Comparison of ENCODE assay signal across 22 cellular contexts in the genomic region with DNA sequence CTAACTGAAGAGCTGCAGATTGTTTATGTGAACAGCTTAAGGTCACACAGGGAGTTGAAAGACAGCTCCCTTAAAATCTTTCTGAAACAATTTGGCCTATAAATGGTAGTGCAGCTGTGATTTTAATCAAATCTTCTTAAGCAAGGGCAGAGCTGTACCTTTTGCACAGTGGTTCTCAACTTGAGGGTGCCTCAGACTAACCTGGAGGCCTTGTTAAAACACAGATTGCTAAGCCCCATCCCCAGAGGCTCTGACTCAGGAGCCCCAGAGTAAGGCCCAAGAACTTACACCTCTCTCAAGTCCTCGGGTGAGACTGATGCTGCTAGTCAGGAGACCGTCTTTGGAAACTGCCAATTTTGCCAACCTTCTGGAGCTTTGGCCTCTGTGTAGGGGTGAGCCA.
DNase-seq lines count a peak whose midpoint lies in the region; ATAC-seq and TF ChIP-seq lines count a peak whose summit lies in the region.
"Had no signal": no experiment of that assay in that cellular context is flagged by ENCODE, and none has a peak within 500 bp of the region (broad histone marks: within the 10 kb centered on the region; RNA-seq: fewer than 3 reads in every experiment).

No MANE protein-coding gene starts in this region.

- H3K18ac ChIP-seq in mesenchymal stem cell (ENCODE audit: low read depth in 1 of 2, low read length in 2 of 2), result no peak overlapping the region

- H3K27ac ChIP-seq in GM23338 (ENCODE audit: low read depth) (no peak overlapping the region), PC-9 (no peak overlapping the region), mesenchymal stem cell (ENCODE audit: low read length, poor library complexity, severe bottlenecking) (no peak overlapping the region), stomach smooth muscle (ENCODE audit: low read length) (peak overlapping the region; percentile 64)
- H3K27ac ChIP-seq: HL-60 had no signal

- H4K91ac ChIP-seq in mesenchymal stem cell (ENCODE audit: low read length), result no peak overlapping the region

- no peak for ATAC-seq in GM23338
- ATAC-seq in GM19395 (IDR thresholded peaks at IDR 0.05; ENCODE audit: unreplicated experiment), result no peak
- ATAC-seq: GM12878, HepG2, K562, Panc1, SK-N-SH treated with all-trans-retinoic acid at 6 μM for 48 hours had no signal

- H3K4me2 ChIP-seq in GM23338 (no peak overlapping the region), PC-9 (no peak overlapping the region), mesenchymal stem cell (ENCODE audit: low read length, poor library complexity, severe bottlenecking) (no peak overlapping the region)

- H2AK5ac ChIP-seq in mesenchymal stem cell (ENCODE audit: low read length, severe bottlenecking), result no peak overlapping the region

- H4K8ac ChIP-seq in mesenchymal stem cell (ENCODE audit: low read length), result no peak overlapping the region

- no peak overlapping the region for H3K23ac ChIP-seq in mesenchymal stem cell (ENCODE audit: low read length in 2 of 2)

- DNase-seq in GM23338 (ENCODE audit: low spot score), result no peak
- no peak for DNase-seq in PC-9
- DNase-seq in mesenchymal stem cell, result peak; percentile 23
- no peak for DNase-seq in middle frontal gyrus (ENCODE audit: extremely low spot score, low spot score)
- no peak for DNase-seq in NCI-H226
- DNase-seq: BE2C; H9; MM.1S; NCI-H1048; NCI-H1436; NCI-H187 treated with DMSO at 0.1 percent for 48 hours; NCI-H2107; NK-92 treated with Interleukin-12 subunit alpha and Interleukin-12 subunit beta, amount 100 ng/mL, for 24 hours; SIG-M5 had no signal

- H3K9me3 ChIP-seq in PC-9 (ENCODE audit: insufficient read depth, low read depth), result no peaks in the 10 kb centered on the region
- no peaks in the 10 kb centered on the region for H3K9me3 ChIP-seq in mesenchymal stem cell (ENCODE audit: control insufficient read depth, low read length)
- no peaks in the 10 kb centered on the region for H3K9me3 ChIP-seq in stomach smooth muscle (ENCODE audit: control insufficient read depth in 2 of 2, low read length in 2 of 2)
- H3K9me3 ChIP-seq: BE2C had no signal

- BruUV-seq in PC-9 (replicated peaks; lab: Mats Ljungman, UMichigan), result no TSS peak

- H2BK120ac ChIP-seq in mesenchymal stem cell (ENCODE audit: low read depth, low read length), result peak overlapping the region; percentile 49

- TF ChIP-seq CTCF in GM23338 (conservative IDR thresholded peaks at IDR 0.05; ENCODE audit: low read depth in 2 of 2) (no peak), PC-9 (conservative IDR thresholded peaks at IDR 0.05) (no peak)

- H4K20me1 ChIP-seq in GM23338 (replicated peaks; ENCODE audit: insufficient read depth), result no peaks in the 10 kb centered on the region
- no peaks in the 10 kb centered on the region for H4K20me1 ChIP-seq in PC-9 (ENCODE audit: insufficient read depth)

- no peaks in the 10 kb centered on the region for H3K79me1 ChIP-seq in mesenchymal stem cell (replicated peaks; ENCODE audit: low read length, poor library complexity, severe bottlenecking)

- H3K4me3 Mint-ChIP-seq in GM23338, result no peak overlapping the region
- H3K4me3 Mint-ChIP-seq: H9 had no signal

- CTCF ChIA-PET in PC-9 (lab: Charles Lee), result no interaction called here

- no peaks in the 10 kb centered on the region for H3K27me3 ChIP-seq in GM23338 (ENCODE audit: insufficient read depth)
- H3K27me3 ChIP-seq in PC-9 (ENCODE audit: insufficient read depth, low read depth), result no peaks in the 10 kb centered on the region
- no peaks in the 10 kb centered on the region for H3K27me3 ChIP-seq in mesenchymal stem cell (ENCODE audit: control insufficient read depth in 1 of 2, insufficient read depth in 1 of 2, low read length in 2 of 2)
- H3K27me3 ChIP-seq in stomach smooth muscle (ENCODE audit: control insufficient read depth in 1 of 2, insufficient read depth in 2 of 2, low read length in 2 of 2), result no peaks in the 10 kb centered on the region
- H3K27me3 ChIP-seq: BE2C had no signal

- H2AFZ ChIP-seq in GM23338 (peak overlapping the region; percentile 64), PC-9 (peak overlapping the region; percentile 8; the same call in 1 of the 2 replicates), mesenchymal stem cell (ENCODE audit: low read depth, low read length) (no peak overlapping the region)

- H3K4me1 Mint-ChIP-seq in GM23338, result peaks cover 2% of the 10 kb centered on the region; the same call in 2 of the 3 replicates

- H3K4me3 ChIP-seq in GM23338 (no peak overlapping the region), PC-9 (no peak overlapping the region), mesenchymal stem cell (ENCODE audit: insufficient read depth in 1 of 2, low read depth in 1 of 2, low read length in 2 of 2) (no peak overlapping the region), stomach smooth muscle (ENCODE audit: low read length in 2 of 2) (no peak overlapping the region)
- H3K4me3 ChIP-seq: GM12878, K562 had no signal

- H3K79me2 ChIP-seq in GM23338 (replicated peaks; ENCODE audit: insufficient read depth) (no peaks in the 10 kb centered on the region), PC-9 (ENCODE audit: low read depth) (no peaks in the 10 kb centered on the region)

- WGBS in mesenchymal stem cell, result 92% methylated on average over 2 of the region's 2 CpGs

- no peaks in the 10 kb centered on the region for H3K36me3 ChIP-seq in GM23338 (ENCODE audit: insufficient read depth)
- H3K36me3 ChIP-seq in PC-9 (ENCODE audit: low read depth), result no peaks in the 10 kb centered on the region
- no peaks in the 10 kb centered on the region for H3K36me3 ChIP-seq in mesenchymal stem cell (ENCODE audit: control insufficient read depth in 1 of 2, insufficient read depth in 2 of 2, low read depth in 1 of 2, low read length in 2 of 2)
- no peaks in the 10 kb centered on the region for H3K36me3 ChIP-seq in stomach smooth muscle (ENCODE audit: control insufficient read depth in 2 of 2, insufficient read depth in 2 of 2, low read length in 2 of 2)
- H3K36me3 ChIP-seq: BE2C had no signal

- no peaks in the 10 kb centered on the region for H3K36me3 Mint-ChIP-seq in GM23338 (ENCODE audit: low read depth)

- no peak overlapping the region for H3K4ac ChIP-seq in mesenchymal stem cell (ENCODE audit: low read depth in 1 of 2, low read length in 2 of 2)

- H3K27ac Mint-ChIP-seq in GM23338, result no peak overlapping the region
- H3K27ac Mint-ChIP-seq: H9 had no signal

- H3K27me3 Mint-ChIP-seq in GM23338 (ENCODE audit: insufficient read depth, low read depth, poor library complexity), result peaks cover 7% of the 10 kb centered on the region

- H2BK12ac ChIP-seq in mesenchymal stem cell (ENCODE audit: low read length in 2 of 2), result peak overlapping the region in 1 of 2 experiments; percentile 28

- H3F3A ChIP-seq in GM23338 (replicated peaks; ENCODE audit: low read depth), result no peaks in the 10 kb centered on the region
- H3F3A ChIP-seq in PC-9 (ENCODE audit: insufficient read depth, low read depth), result no peaks in the 10 kb centered on the region

- H2BK15ac ChIP-seq in mesenchymal stem cell (ENCODE audit: low read depth, poor library complexity, severe bottlenecking), result no peak overlapping the region

- H3K9ac ChIP-seq in mesenchymal stem cell (ENCODE audit: low read length), result no peak overlapping the region
- H3K9ac ChIP-seq in stomach smooth muscle (ENCODE audit: low read length in 2 of 2), result no peak overlapping the region

- no peak overlapping the region for H2BK5ac ChIP-seq in mesenchymal stem cell (ENCODE audit: low read depth, low read length, poor library complexity, severe bottlenecking)

- POLR2A ChIA-PET in PC-9 (lab: Charles Lee; ENCODE audit: unreplicated experiment), result no interaction called here

- H3K9me2 ChIP-seq in GM23338 (ENCODE audit: insufficient read depth), result no peaks in the 10 kb centered on the region
- H3K9me2 ChIP-seq in PC-9 (ENCODE audit: insufficient read depth), result no peaks in the 10 kb centered on the region

- H3K14ac ChIP-seq in mesenchymal stem cell (ENCODE audit: low read length in 2 of 2), result no peak overlapping the region

- H3K9me3 Mint-ChIP-seq in GM23338, result no peaks in the 10 kb centered on the region
- H3K9me3 Mint-ChIP-seq: H9 had no signal

- H3K4me1 ChIP-seq in GM23338 (ENCODE audit: insufficient read depth) (no peaks in the 10 kb centered on the region), PC-9 (replicated peaks; ENCODE audit: insufficient read depth) (no peaks in the 10 kb centered on the region), mesenchymal stem cell (ENCODE audit: control insufficient read depth, insufficient read depth, low read depth, low read length) (no peaks in the 10 kb centered on the region), stomach smooth muscle (ENCODE audit: control insufficient read depth, insufficient read depth, low read length) (peaks cover 15% of the 10 kb centered on the region)
- H3K4me1 ChIP-seq: BE2C had no signal

- intact Hi-C loops in PC-9 (cut with micrococcal nuclease; ENCODE audit: unreplicated experiment), result no loop called here

TF ChIP-seq in GM23338, 12 proteins besides CTCF, POLR2A, EP300 and RAD21 (continues in another document):
- no peak for TF ChIP-seq NANOG (IDR thresholded peaks at IDR 0.05; ENCODE audit: borderline replicate concordance)
- no peak for TF ChIP-seq EZH2 (IDR thresholded peaks at IDR 0.05; ENCODE audit: low read depth, unreplicated experiment)
- TF ChIP-seq CREB1 (CRISPR knock-in tag; IDR thresholded peaks at IDR 0.05; ENCODE audit: low read depth), result no peak
- no peak for TF ChIP-seq EZH2phosphoT487 (IDR thresholded peaks at IDR 0.05; ENCODE audit: unreplicated experiment)
- TF ChIP-seq ZNF114 (CRISPR knock-in tag; IDR thresholded peaks at IDR 0.05), result no peak
- TF ChIP-seq POLR2AphosphoS5 (IDR thresholded peaks at IDR 0.05; ENCODE audit: low read depth), result no peak
